ENCODE assay signal across 15 cellular contexts in the genomic region with DNA sequence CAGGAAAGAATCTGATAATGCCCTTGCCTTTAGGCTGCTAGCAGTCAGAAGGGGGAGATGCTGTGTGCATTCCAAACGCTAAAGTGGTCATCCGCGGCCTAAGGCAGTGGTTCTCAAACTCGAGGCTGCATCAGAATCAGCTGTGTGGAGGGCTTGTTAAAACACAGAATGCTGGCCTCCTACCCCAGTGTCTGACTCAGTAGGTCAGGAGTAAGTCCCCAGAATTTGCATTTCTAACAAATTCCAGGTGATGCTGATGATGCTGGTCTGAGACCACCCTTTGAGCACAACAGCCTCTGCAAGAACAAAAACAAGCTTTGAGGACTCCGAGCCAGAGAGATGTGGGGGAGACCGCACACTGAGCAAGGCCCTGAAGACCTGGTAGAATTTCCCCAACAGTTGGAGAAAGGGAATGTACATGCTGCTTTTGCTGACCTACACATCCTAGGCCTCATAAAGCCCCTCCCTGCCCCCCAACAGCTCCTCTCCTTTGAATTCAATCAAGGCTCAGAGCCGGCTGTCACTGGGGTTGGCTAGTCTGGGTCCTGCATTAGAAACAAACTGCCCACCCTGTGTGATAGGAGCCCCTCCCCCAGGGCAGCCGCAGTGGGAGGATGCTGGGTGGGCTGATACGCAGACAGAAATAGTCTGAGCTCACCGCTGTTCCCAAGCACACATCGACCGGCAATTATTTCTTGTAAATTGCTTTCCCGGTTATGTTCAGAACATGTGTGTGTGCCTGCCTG. TPM values are rescaled to one million over a fixed set of nuclear protein-coding genes. Genes with fewer than 3 reads are reported as not detected.
DNase-seq lines count a peak whose midpoint lies in the region; ATAC-seq, FAIRE-seq and TF ChIP-seq lines count a peak whose summit lies in the region.
"Had no signal": no experiment of that assay in that cellular context is flagged by ENCODE, and none has a peak within 500 bp of the region (broad histone marks: within the 10 kb centered on the region; RNA-seq: fewer than 3 reads in every experiment).

No MANE protein-coding gene starts in this region.

- H3K27ac Mint-ChIP-seq in activated CD4-positive, alpha-beta T cell treated with anti-CD3 and anti-CD28 coated beads for 36 hours, result peak overlapping the region; percentile 91

- peaks cover 11% of the 10 kb centered on the region for H3K36me3 Mint-ChIP-seq in activated CD4-positive, alpha-beta T cell treated with anti-CD3 and anti-CD28 coated beads for 36 hours (ENCODE audit: low read depth)

- peak overlapping the region; percentile 13 for H3K4me3 Mint-ChIP-seq in activated CD4-positive, alpha-beta T cell treated with anti-CD3 and anti-CD28 coated beads for 36 hours

- H4K20me1 ChIP-seq in PC-9 (ENCODE audit: insufficient read depth), result no peaks in the 10 kb centered on the region

- no peak for ATAC-seq in activated CD4-positive, alpha-beta T cell treated with anti-CD3 and anti-CD28 coated beads for 36 hours
- ATAC-seq: left lobe of liver had no signal

- TSS peak; percentile 79 for BruUV-seq in PC-9 (replicated peaks; lab: Mats Ljungman, UMichigan)
- BruUV-seq in A673 (replicated peaks; lab: Mats Ljungman, UMichigan), result no TSS peak

- H3K9me3 Mint-ChIP-seq in activated CD4-positive, alpha-beta T cell treated with anti-CD3 and anti-CD28 coated beads for 36 hours (ENCODE audit: low read depth), result no peaks in the 10 kb centered on the region

- no peaks in the 10 kb centered on the region for H3K79me2 ChIP-seq in PC-9 (ENCODE audit: low read depth)
- H3K79me2 ChIP-seq: parathyroid adenoma had no signal

- H3K4me1 ChIP-seq in PC-9 (replicated peaks; ENCODE audit: insufficient read depth) (peaks cover 37% of the 10 kb centered on the region), A673 (ENCODE audit: insufficient read depth, low read length, poor library complexity, severe bottlenecking) (peaks cover 14% of the 10 kb centered on the region)
- H3K4me1 ChIP-seq: parathyroid adenoma had no signal

- CTCF ChIA-PET in activated CD4-positive, alpha-beta T cell treated with anti-CD3 and anti-CD28 coated beads for 36 hours (lab: Charles Lee), result interaction anchor here (0.6 to 1.9 kb wide), 8 partner anchors 12 to 531 kb away, joined by 3 to 6 read pairs (median 3); no protein-coding TSS in a partner anchor
- CTCF ChIA-PET in PC-9 (lab: Charles Lee), result interaction anchor here (0.6 kb wide), 1 partner anchor 115 kb away, joined by 11 read pairs; no protein-coding TSS in a partner anchor
- CTCF ChIA-PET in A673 (lab: Charles Lee), result no interaction called here

- no peaks in the 10 kb centered on the region for H3K9me2 ChIP-seq in PC-9 (ENCODE audit: insufficient read depth)

- peaks cover 47% of the 10 kb centered on the region for H3F3A ChIP-seq in PC-9 (ENCODE audit: insufficient read depth, low read depth)

- no peaks in the 10 kb centered on the region for H3K9me3 ChIP-seq in PC-9 (ENCODE audit: insufficient read depth, low read depth)
- H3K9me3 ChIP-seq in A673 (ENCODE audit: low read depth, low read length, poor library complexity, severe bottlenecking), result no peaks in the 10 kb centered on the region

- H3K27me3 Mint-ChIP-seq in activated CD4-positive, alpha-beta T cell treated with anti-CD3 and anti-CD28 coated beads for 36 hours, result no peaks in the 10 kb centered on the region

- peak overlapping the region; percentile 35 for H3K4me2 ChIP-seq in PC-9

- TF ChIP-seq CTCF in PC-9 (conservative IDR thresholded peaks at IDR 0.05) (no peak), A673 (conservative IDR thresholded peaks at IDR 0.05; ENCODE audit: low read depth, low read length) (no peak)

- intact Hi-C loops in activated CD4-positive, alpha-beta T cell treated with anti-CD3 and anti-CD28 coated beads for 36 hours (cut with DNase I, micrococcal nuclease), result loop anchor here (1.0 to 2.0 kb wide), 3 partner anchors 23 to 255 kb away; a partner anchor contains a TSS
- intact Hi-C loops in PC-9 (cut with micrococcal nuclease; ENCODE audit: unreplicated experiment), result no loop called here
- intact Hi-C loops in A673 (cut with micrococcal nuclease; ENCODE audit: unreplicated experiment), result no loop called here

- peaks cover 21% of the 10 kb centered on the region for H3K4me1 Mint-ChIP-seq in activated CD4-positive, alpha-beta T cell treated with anti-CD3 and anti-CD28 coated beads for 36 hours

- peak; percentile 69 for FAIRE-seq in endometrium (lab: Jason Lieb, UNC)
- FAIRE-seq: A204.1, colon had no signal

- H3K27ac ChIP-seq in PC-9, result peak overlapping the region; percentile 56
- no peak overlapping the region for H3K27ac ChIP-seq in A673 (ENCODE audit: low read depth, low read length, poor library complexity, severe bottlenecking)
- H3K27ac ChIP-seq: parathyroid adenoma had no signal

- H3K4me3 ChIP-seq in PC-9 (no peak overlapping the region), A673 (ENCODE audit: low read depth, low read length, poor library complexity, severe bottlenecking) (no peak overlapping the region)

- POLR2A ChIA-PET in activated CD4-positive, alpha-beta T cell treated with anti-CD3 and anti-CD28 coated beads for 36 hours (lab: Charles Lee), result no interaction called here
- POLR2A ChIA-PET in PC-9 (lab: Charles Lee; ENCODE audit: unreplicated experiment) (interaction anchor here (0.6 kb wide), 1 partner anchor 256 kb away, joined by 7 read pairs; a partner anchor contains a TSS), A673 (lab: Charles Lee; ENCODE audit: low non-redundant PET) (no interaction called here)

- H3K36me3 ChIP-seq in PC-9 (ENCODE audit: low read depth), result no peaks in the 10 kb centered on the region
- H3K36me3 ChIP-seq in A673 (ENCODE audit: insufficient read depth, low read length, poor library complexity, severe bottlenecking), result no peaks in the 10 kb centered on the region

- H3K27me3 ChIP-seq in PC-9 (ENCODE audit: insufficient read depth, low read depth), result no peaks in the 10 kb centered on the region
- H3K27me3 ChIP-seq in A673 (replicated peaks; ENCODE audit: insufficient read depth, low read depth, low read length, poor library complexity), result no peaks in the 10 kb centered on the region

- no peak for DNase-seq in activated CD4-positive, alpha-beta T cell treated with anti-CD3 and anti-CD28 coated beads for 36 hours
- DNase-seq in activated CD4-positive, alpha-beta T cell treated with anti-CD3 and anti-CD28 coated beads for 1 hour, result no peak
- DNase-seq in PC-9 (peak in 1 of 2 experiments; percentile 46), smooth muscle cell of the brain vasculature (ENCODE audit: low read depth, low spot score) (peak; percentile 12), NCI-H524 (lab: John Stamatoyannopoulos, UW) (no peak), A673 (ENCODE audit: low spot score) (no peak), NCI-H2081 treated with DMSO at 0.1 percent for 48 hours (lab: John Stamatoyannopoulos, UW) (no peak)
- DNase-seq: DMS153, T-helper 9 cell had no signal

- no peak overlapping the region for H2AFZ ChIP-seq in PC-9
- H2AFZ ChIP-seq: parathyroid adenoma had no signal

RNA-seq across cellular contexts. Expression of a gene that starts 27.1 kb away (rescaled TPM):
- total RNA-seq in activated CD4-positive, alpha-beta T cell treated with anti-CD3 and anti-CD28 coated beads for 36 hours, result 1 to 10 TPM; 8.1 to 9.8 TPM
- not detected in 2 replicates for total RNA-seq in PC-9 (2021)
- not detected in 2 replicates for total RNA-seq in A673 (2021)
- total RNA-seq: subcutaneous adipose tissue had no signal

RNA-seq across cellular contexts. Expression of a gene that starts 38.1 kb away (rescaled TPM):
- 10 to 100 TPM; 11.0 to 17.2 TPM for total RNA-seq in activated CD4-positive, alpha-beta T cell treated with anti-CD3 and anti-CD28 coated beads for 36 hours
- 19.8 and 20.7 TPM in 2 replicates for total RNA-seq in PC-9 (2021)
- 52.1 and 53.4 TPM in 2 replicates for total RNA-seq in A673 (2021)

RNA-seq across cellular contexts. Expression of a gene that starts 57.9 kb away (rescaled TPM):
- total RNA-seq in activated CD4-positive, alpha-beta T cell treated with anti-CD3 and anti-CD28 coated beads for 36 hours, result 10 to 100 TPM; 19.0 to 23.1 TPM
- total RNA-seq in PC-9 (2021) (0.43 TPM in 1 of 2 replicates, not detected in the other), A673 (2021) (25.2 and 30.8 TPM in 2 replicates)

Comparison
In these comparisons a context has a peak if more than half of its experiments do, and no peak if none do; other contexts are left out.
1. RNA of a gene that starts 57.9 kb away (total RNA-seq): 25.2 to 30.8 TPM in A673 and 19.0 to 23.1 TPM in activated CD4-positive, alpha-beta T cell treated with anti-CD3 and anti-CD28 coated beads for 36 hours; 0.43 TPM in PC-9; every median in the first group is over 10 times any median in the second.
2. intact Hi-C loops: an anchor here in activated CD4-positive, alpha-beta T cell treated with anti-CD3 and anti-CD28 coated beads for 36 hours (1.0 to 2.0 kb wide); none called in PC-9 and A673.